ENCODE assay signal across 9 cellular contexts in the genomic region with DNA sequence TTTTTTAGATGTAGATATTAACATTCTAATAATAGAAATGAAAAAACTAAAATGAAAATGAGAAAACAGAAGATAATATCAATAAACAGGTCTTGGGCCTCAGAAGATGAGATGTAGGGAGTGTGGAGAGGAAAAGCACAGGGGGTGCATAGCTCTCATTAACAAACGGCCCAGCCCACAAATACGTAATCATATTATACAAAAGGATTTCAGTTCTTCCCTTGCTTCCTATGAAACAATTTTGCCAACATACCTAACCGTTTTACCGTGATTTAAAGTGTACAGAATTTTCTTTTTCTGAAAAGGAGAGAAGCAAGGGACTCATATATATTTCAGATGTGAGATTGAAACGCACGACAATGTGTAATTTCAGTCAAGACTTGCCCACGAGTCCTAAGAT.
DNase-seq lines count a peak whose midpoint lies in the region; ATAC-seq and TF ChIP-seq lines count a peak whose summit lies in the region.
"Had no signal": no experiment of that assay in that cellular context is flagged by ENCODE, and none has a peak within 500 bp of the region (broad histone marks: within the 10 kb centered on the region; RNA-seq: fewer than 3 reads in every experiment).

No MANE protein-coding gene starts in this region.

- H3K36me3 ChIP-seq in BJ (ENCODE audit: control insufficient read depth, insufficient read depth, low read length) (no peaks in the 10 kb centered on the region), RWPE2 (ENCODE audit: low read depth) (peaks cover 17% of the 10 kb centered on the region)
- H3K36me3 ChIP-seq: pancreas had no signal

- H3K27ac ChIP-seq in RWPE2 (ENCODE audit: poor library complexity, severe bottlenecking), result peak overlapping the region; percentile 92
- peak overlapping the region; percentile 81 for H3K27ac ChIP-seq in temporal lobe (ENCODE audit: low read depth, low read length)

- POLR2A ChIA-PET in BJ (lab: Charles Lee), result interaction anchor here (0.6 to 1.9 kb wide), 8 partner anchors 8 to 298 kb away, joined by 3 to 7 read pairs (median 5); a partner anchor contains a TSS

- TF ChIP-seq CTCF in BJ (IDR thresholded peaks at IDR 0.05; ENCODE audit: insufficient read depth, low read depth, low read length), result no peak
- TF ChIP-seq CTCF in RWPE2 (IDR thresholded peaks at IDR 0.05; ENCODE audit: poor library complexity, severe bottlenecking), result no peak

- CTCF ChIA-PET in BJ (lab: Yijun Ruan, JAX), result interaction anchor here (0.7 kb wide), 1 partner anchor 164 kb away, joined by 5 read pairs; no protein-coding TSS in a partner anchor

- peak overlapping the region; percentile 53 for H3K4me3 ChIP-seq in BJ (ENCODE audit: low read depth, low read length)
- peak overlapping the region; percentile 45 for H3K4me3 ChIP-seq in RWPE2 (ENCODE audit: severe bottlenecking)

- no peaks in the 10 kb centered on the region for H3K9me3 ChIP-seq in RWPE2 (ENCODE audit: severe bottlenecking)
- H3K9me3 ChIP-seq: pancreas had no signal

- ATAC-seq in GM21576 (IDR thresholded peaks at IDR 0.05; ENCODE audit: unreplicated experiment) (peak; percentile 26), RWPE2 (ENCODE audit: low read depth) (peak; percentile 41; the same call in 1 of the 3 replicates)

- DNase-seq in BJ (ENCODE audit: low read depth) (no peak), RWPE2 (ENCODE audit: low spot score) (no peak), glomerular visceral epithelial cell (ENCODE audit: extremely low spot score) (peak; percentile 22), GM19240 (ENCODE audit: insufficient read length, low spot score) (no peak), T-helper 9 cell (no peak), NCI-H446 treated with DMSO at 0.1 percent for 48 hours (lab: John Stamatoyannopoulos, UW) (no peak)

- H3K4me1 ChIP-seq in RWPE2 (ENCODE audit: insufficient read depth, poor library complexity, severe bottlenecking), result peaks cover 28% of the 10 kb centered on the region
- H3K4me1 ChIP-seq: pancreas had no signal

- H3K27me3 ChIP-seq in BJ (ENCODE audit: control insufficient read depth, insufficient read depth, low read length) (no peaks in the 10 kb centered on the region), RWPE2 (ENCODE audit: insufficient read depth, poor library complexity, severe bottlenecking) (no peaks in the 10 kb centered on the region)
